In the genomic region with DNA sequence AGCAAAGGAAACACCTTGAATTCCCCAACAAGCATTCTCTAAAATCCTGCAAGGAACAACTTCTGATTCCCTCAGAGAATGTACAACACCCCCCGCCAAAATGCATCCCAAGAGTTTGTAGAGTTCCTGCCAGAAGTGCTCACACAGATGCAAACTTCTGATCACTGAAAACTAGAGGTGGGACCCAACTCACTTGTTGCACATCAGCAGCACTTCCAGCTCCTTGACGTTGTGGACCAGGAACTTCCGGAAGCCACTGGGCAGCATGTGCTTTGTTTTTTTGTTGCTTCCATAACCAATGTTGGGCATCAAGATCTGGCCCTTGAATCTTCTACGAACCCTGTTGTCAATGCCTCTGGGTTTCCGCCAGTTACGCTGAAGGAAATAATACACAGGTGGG, we compare ENCODE assay signal across 8 cellular contexts. TPM values are rescaled to one million over a fixed set of nuclear protein-coding genes. Genes with fewer than 3 reads are reported as not detected.
DNase-seq lines count a peak whose midpoint lies in the region; ATAC-seq and TF ChIP-seq lines count a peak whose summit lies in the region.
"Not testable (repeated sequence)": the region's sequence is repeated elsewhere in the genome, so short reads cannot be mapped to it uniquely, and the experiment has no call there.

No MANE protein-coding gene starts in this region.

- H3K9me2 ChIP-seq in neural cell (ENCODE audit: insufficient read depth, low read length) = not testable (repeated sequence)

- H3K27ac ChIP-seq in HUES6 (ENCODE audit: low read depth, low read length); brain microvascular endothelial cell; neural cell (ENCODE audit: low read length): not testable (repeated sequence)
- peak overlapping the region; percentile 16 for H3K27ac ChIP-seq in RWPE2 (ENCODE audit: poor library complexity, severe bottlenecking)

- BruUV-seq in Calu3 (replicated peaks; lab: Mats Ljungman, UMichigan) = not testable (repeated sequence)

- not testable (repeated sequence) for H2AFZ ChIP-seq in neural cell (ENCODE audit: low read depth, low read length)

- H3K4me3 ChIP-seq in HUES6 (ENCODE audit: low read depth, low read length) (peak overlapping the region; percentile 99), brain microvascular endothelial cell (ENCODE audit: low read depth, low read length) (peak overlapping the region; percentile 99), iPS-15b (ENCODE audit: low read depth, low read length) (peak overlapping the region; percentile 98), neural cell (ENCODE audit: low read length) (peak overlapping the region; percentile 99)
- H3K4me3 ChIP-seq in RWPE2 (ENCODE audit: severe bottlenecking) = not testable (repeated sequence)

- H3K4me3 Mint-ChIP-seq in Calu3 (ENCODE audit: low read depth, unreplicated experiment) (peak overlapping the region; percentile 90), type B pancreatic cell (peak overlapping the region; percentile 99)
- peak overlapping the region; percentile 96 for H3K4me3 Mint-ChIP-seq in activated T-cell treated with anti-CD3 and anti-CD28 coated beads, Interleukin-2, amount 50 U/mL, for 24 hours

- in situ Hi-C loops in brain microvascular endothelial cell (cut with HindIII; ENCODE audit: low pct_ligation_motif_present, low sequenced_read_pairs) = not testable (repeated sequence)

- CTCF ChIA-PET in Calu3 (lab: Charles Lee) = not testable (repeated sequence)

- not testable (repeated sequence) for H3K27me3 Mint-ChIP-seq in Calu3 (ENCODE audit: unreplicated experiment); activated T-cell treated with anti-CD3 and anti-CD28 coated beads, Interleukin-2, amount 50 U/mL, for 24 hours; type B pancreatic cell

- peak overlapping the region; percentile 100 for H3K9ac ChIP-seq in HUES6 (ENCODE audit: low read length)
- not testable (repeated sequence) for H3K9ac ChIP-seq in iPS-15b (ENCODE audit: low read depth, low read length); neural cell (ENCODE audit: low read length)

- not testable (repeated sequence) for TF ChIP-seq RAD21 in neural cell (conservative IDR thresholded peaks at IDR 0.05)

- H4K20me1 ChIP-seq in neural cell (ENCODE audit: insufficient read depth) = not testable (repeated sequence)

- peaks cover 79% of the 10 kb centered on the region for H3K36me3 Mint-ChIP-seq in Calu3 (ENCODE audit: insufficient read depth, unreplicated experiment)
- H3K36me3 Mint-ChIP-seq in activated T-cell treated with anti-CD3 and anti-CD28 coated beads, Interleukin-2, amount 50 U/mL, for 24 hours (ENCODE audit: low read depth) = peaks cover 75% of the 10 kb centered on the region
- peaks cover 35% of the 10 kb centered on the region for H3K36me3 Mint-ChIP-seq in type B pancreatic cell

- H3K4me2 ChIP-seq in neural cell (ENCODE audit: low read length) = not testable (repeated sequence)

- TF ChIP-seq CTCF in Calu3 (IDR thresholded peaks at IDR 0.05; ENCODE audit: unreplicated experiment); RWPE2 (IDR thresholded peaks at IDR 0.05; ENCODE audit: poor library complexity, severe bottlenecking); brain microvascular endothelial cell (IDR thresholded peaks at IDR 0.05; ENCODE audit: low read depth, low read length, missing control alignments); neural cell (IDR thresholded peaks at IDR 0.05; ENCODE audit: poor library complexity, severe bottlenecking); type B pancreatic cell (conservative IDR thresholded peaks at IDR 0.05): not testable (repeated sequence)

- H3K4me1 ChIP-seq in HUES6 (ENCODE audit: control insufficient read depth, insufficient read depth, low read length) = peaks cover 29% of the 10 kb centered on the region
- peaks cover 21% of the 10 kb centered on the region for H3K4me1 ChIP-seq in RWPE2 (ENCODE audit: insufficient read depth, poor library complexity, severe bottlenecking)
- H3K4me1 ChIP-seq in iPS-15b (ENCODE audit: control insufficient read depth, insufficient read depth, low read length) = not testable (repeated sequence)

- not testable (repeated sequence) for H3K27me3 ChIP-seq in HUES6 (ENCODE audit: control insufficient read depth, insufficient read depth, low read length); RWPE2 (ENCODE audit: insufficient read depth, poor library complexity, severe bottlenecking); brain microvascular endothelial cell (replicated peaks); iPS-15b (ENCODE audit: control insufficient read depth, insufficient read depth, low read length); neural cell (ENCODE audit: insufficient read depth, low read depth, low read length)

- intact Hi-C loops in Calu3 (cut with micrococcal nuclease; ENCODE audit: unreplicated experiment) = not testable (repeated sequence)

- H3F3A ChIP-seq in neural cell (ENCODE audit: insufficient read depth, low read length, poor library complexity, severe bottlenecking) = not testable (repeated sequence)

- peaks cover 22% of the 10 kb centered on the region for H3K4me1 Mint-ChIP-seq in Calu3 (ENCODE audit: low read depth, unreplicated experiment)
- peaks cover 53% of the 10 kb centered on the region for H3K4me1 Mint-ChIP-seq in activated T-cell treated with anti-CD3 and anti-CD28 coated beads, Interleukin-2, amount 50 U/mL, for 24 hours (ENCODE audit: low read depth)
- H3K4me1 Mint-ChIP-seq in type B pancreatic cell (ENCODE audit: unreplicated experiment) = peaks cover 36% of the 10 kb centered on the region

- H3K9me3 ChIP-seq in HUES6 (ENCODE audit: control insufficient read depth, insufficient read depth, low read depth, low read length); RWPE2 (ENCODE audit: severe bottlenecking); iPS-15b (ENCODE audit: control insufficient read depth, insufficient read depth, low read length); neural cell (ENCODE audit: low read length): not testable (repeated sequence)

- not testable (repeated sequence) for H3K9me3 Mint-ChIP-seq in Calu3 (ENCODE audit: low read depth, unreplicated experiment); activated T-cell treated with anti-CD3 and anti-CD28 coated beads, Interleukin-2, amount 50 U/mL, for 24 hours; type B pancreatic cell

- H3K27ac Mint-ChIP-seq in Calu3 (ENCODE audit: unreplicated experiment); type B pancreatic cell: not testable (repeated sequence)
- H3K27ac Mint-ChIP-seq in activated T-cell treated with anti-CD3 and anti-CD28 coated beads, Interleukin-2, amount 50 U/mL, for 24 hours = peak overlapping the region; percentile 100

- peaks cover 33% of the 10 kb centered on the region for H3K79me2 ChIP-seq in neural cell (replicated peaks; ENCODE audit: insufficient read depth, low read length)

- peaks cover 69% of the 10 kb centered on the region for H3K36me3 ChIP-seq in HUES6 (ENCODE audit: control insufficient read depth, insufficient read depth, low read length)
- peaks cover 70% of the 10 kb centered on the region for H3K36me3 ChIP-seq in RWPE2 (ENCODE audit: low read depth)
- peaks cover 68% of the 10 kb centered on the region for H3K36me3 ChIP-seq in brain microvascular endothelial cell (replicated peaks)
- peaks cover 54% of the 10 kb centered on the region for H3K36me3 ChIP-seq in iPS-15b (ENCODE audit: control insufficient read depth, insufficient read depth, low read length)
- not testable (repeated sequence) for H3K36me3 ChIP-seq in neural cell (ENCODE audit: insufficient read depth, low read length)

- not testable (repeated sequence) for ATAC-seq in RWPE2 (ENCODE audit: low read depth)

- not testable (repeated sequence) for DNase-seq in Calu3; RWPE2 (ENCODE audit: low spot score); activated T-cell treated with anti-CD3 and anti-CD28 coated beads, Interleukin-2, amount 50 U/mL, for 24 hours; brain microvascular endothelial cell; type B pancreatic cell (ENCODE audit: extremely low spot score, unreplicated experiment)

- TF ChIP-seq EP300 in neural cell (conservative IDR thresholded peaks at IDR 0.05; ENCODE audit: poor library complexity, severe bottlenecking) = not testable (repeated sequence)

RNA-seq across cellular contexts. Expression of a gene that starts 2.2 kb away (rescaled TPM):
- total RNA-seq in Calu3 (2022) = 1,117 and 1,222 TPM in 2 replicates
- 1,160 and 1,223 TPM in 2 replicates for polyA plus RNA-seq in neural cell
- 368 and 369 TPM in 2 replicates for polyA minus RNA-seq in neural cell
- total RNA-seq in type B pancreatic cell (ENCODE audit: low replicate concordance) = 1,894 and 1,964 TPM in 2 replicates

RNA-seq across cellular contexts. Expression of a gene that starts 42.7 kb away (rescaled TPM):
- not detected in 2 replicates for total RNA-seq in Calu3 (2022)
- 17.3 and 21.8 TPM in 2 replicates for polyA plus RNA-seq in neural cell
- polyA minus RNA-seq in neural cell = 20.7 and 21.3 TPM in 2 replicates
- 5.5 and 11.1 TPM in 2 replicates for total RNA-seq in type B pancreatic cell (ENCODE audit: low replicate concordance)
